ENCODE assay signal across 25 cellular contexts in genomic region chr1:161770250-161770649, GRCh38. TPM values are rescaled to one million over a fixed set of nuclear protein-coding genes. Genes with fewer than 3 reads are reported as not detected.
"Had no signal": no experiment of that assay in that cellular context is flagged by ENCODE, and none has a peak within 500 bp of the region (broad histone marks: within the 10 kb centered on the region; RNA-seq: fewer than 3 reads in every experiment).

No MANE protein-coding gene starts in this region.

- H3K9me3 Mint-ChIP-seq: activated B cell treated with CpG ODN at 0.5 μM for 24 hours; activated T-helper 17 cell treated with anti-CD3 and anti-CD28 coated beads, Interleukin-2, amount 50 U/mL, for 72 hours; dendritic cell treated with granulocyte-macrophage colony-stimulating factor and Interleukin-4, amounts not matched to agents 40 ng/mL and 50 ng/mL, for 4 days; mesothelial cell of epicardium had no signal

- H3K27ac Mint-ChIP-seq: activated B cell treated with CpG ODN at 0.5 μM for 24 hours; activated T-helper 17 cell treated with anti-CD3 and anti-CD28 coated beads, Interleukin-2, amount 50 U/mL, for 72 hours; dendritic cell treated with granulocyte-macrophage colony-stimulating factor and Interleukin-4, amounts not matched to agents 40 ng/mL and 50 ng/mL, for 4 days; mesothelial cell of epicardium; progenitor cell of endocrine pancreas had no signal

- H3K4me3 Mint-ChIP-seq: activated B cell treated with CpG ODN at 0.5 μM for 24 hours; activated T-helper 17 cell treated with anti-CD3 and anti-CD28 coated beads, Interleukin-2, amount 50 U/mL, for 72 hours; dendritic cell treated with granulocyte-macrophage colony-stimulating factor and Interleukin-4, amounts not matched to agents 40 ng/mL and 50 ng/mL, for 4 days; mesothelial cell of epicardium had no signal

- H3K27ac ChIP-seq: adrenal gland, breast epithelium, gastrocnemius medialis, suprapubic skin, transverse colon, uterus had no signal

- H3K4me3 ChIP-seq: adrenal gland, breast epithelium, gastrocnemius medialis, lung, suprapubic skin, transverse colon, uterus had no signal

- H3K4me1 ChIP-seq: breast epithelium, uterus had no signal

- H3K36me3 Mint-ChIP-seq: mesothelial cell of epicardium had no signal

- ATAC-seq: activated T-helper 17 cell treated with anti-CD3 and anti-CD28 coated beads, Interleukin-2, amount 50 U/mL, for 72 hours; esophagus mucosa; gastrocnemius medialis; left lobe of liver had no signal

- H3K36me3 ChIP-seq: adrenal gland, breast epithelium, gastrocnemius medialis, suprapubic skin, transverse colon, uterus had no signal

- H3K9me3 ChIP-seq: adrenal gland, breast epithelium, gastrocnemius medialis, suprapubic skin, transverse colon, uterus had no signal

- DNase-seq: activated B cell treated with CpG ODN at 0.5 μM for 24 hours; activated naive CD4-positive, alpha-beta T cell treated with Interleukin-2 at 50 U/mL for 16 hours; activated T-cell treated with anti-CD3 and anti-CD28 coated beads for 4 hours; adrenal gland; cerebellar nuclear complex; effector CD8-positive, alpha-beta T cell; gastrocnemius medialis; head of caudate nucleus; kidney; stimulated activated CD4-positive, alpha-beta T cell treated with anti-CD3 and anti-CD28 coated beads, Interleukin-12 subunit alpha, Interleukin-12 subunit beta, amount 100 ng/mL, for 4 hours; stimulated activated CD4-positive, alpha-beta T cell treated with anti-CD3 and anti-CD28 coated beads, Interleukin-1b, Interleukin-23, amount 100 ng/mL, for 48 hours; stimulated activated CD8-positive, alpha-beta memory T cell treated with anti-CD3 and anti-CD28 coated beads, Interleukin-4, amount 100 ng/mL, for 48 hours; stimulated activated naive CD4-positive, alpha-beta T cell treated with Interleukin-2 at 50 U/mL for 16 hours; T-helper 9 cell; transverse colon; uterus had no signal

- H3K27me3 ChIP-seq: adrenal gland, breast epithelium, gastrocnemius medialis, suprapubic skin, transverse colon, uterus had no signal

- H3K27me3 Mint-ChIP-seq: activated B cell treated with CpG ODN at 0.5 μM for 24 hours; activated T-helper 17 cell treated with anti-CD3 and anti-CD28 coated beads, Interleukin-2, amount 50 U/mL, for 72 hours; dendritic cell treated with granulocyte-macrophage colony-stimulating factor and Interleukin-4, amounts not matched to agents 40 ng/mL and 50 ng/mL, for 4 days; progenitor cell of endocrine pancreas had no signal

RNA-seq across cellular contexts. Expression of gene FCRLB, which starts 48.9 kb away (rescaled TPM):
- total RNA-seq: activated T-helper 17 cell treated with anti-CD3 and anti-CD28 coated beads, Interleukin-2, amount 50 U/mL, for 72 hours; gastrocnemius medialis had no signal
